Comparison of ENCODE assay signal across 8 cellular contexts in genomic region chr15:59298255-59298856, GRCh38.
DNase-seq lines count a peak whose midpoint lies in the region; ATAC-seq, FAIRE-seq and TF ChIP-seq lines count a peak whose summit lies in the region.

No MANE protein-coding gene starts in this region.

- POLR2A ChIA-PET in RWPE1 (lab: Yijun Ruan, JAX; ENCODE audit: low non-redundant PET) = no interaction called here

- peaks cover 67% of the 10 kb centered on the region for H3K79me2 ChIP-seq in keratinocyte (ENCODE audit: control insufficient read depth, insufficient read depth, low read length)

- no peaks in the 10 kb centered on the region for H4K20me1 ChIP-seq in keratinocyte (ENCODE audit: control insufficient read depth, extremely low read depth, insufficient read depth, low read length)

- intact Hi-C loops in left lung (cut with DNase I) = no loop called here

- peak; percentile 93 for FAIRE-seq in keratinocyte (lab: Jason Lieb, UNC)

- TF ChIP-seq CTCF in RWPE1 (conservative IDR thresholded peaks at IDR 0.05; ENCODE audit: low read depth) (no peak), keratinocyte (optimal IDR thresholded peaks at IDR 0.05 in 1 of 3, IDR thresholded peaks at IDR 0.05 in 1 of 3, conservative IDR thresholded peaks at IDR 0.05 in 1 of 3; ENCODE audit: extremely low read depth in 1 of 3, insufficient read depth in 2 of 3, low read length in 3 of 3) (no peak), left lung (IDR thresholded peaks at IDR 0.05) (no peak)

- no peaks in the 10 kb centered on the region for H3K9me1 ChIP-seq in keratinocyte (ENCODE audit: control insufficient read depth, extremely low read depth, insufficient read depth, low read length)

- ATAC-seq in GM18517 (IDR thresholded peaks at IDR 0.05; ENCODE audit: unreplicated experiment) (peak; percentile 77), HG02642 (IDR thresholded peaks at IDR 0.05; ENCODE audit: poor library complexity, unreplicated experiment) (peak; percentile 66), left lung (no peak)

- dilution Hi-C loops in keratinocyte (cut with MboI; ENCODE audit: extremely low pct_ligation_motif_present, low sequenced_read_pairs) = no loop called here

- H3K4me3 ChIP-seq in keratinocyte (ENCODE audit: control insufficient read depth in 2 of 3, extremely low read depth in 1 of 3, insufficient read depth in 2 of 3, low read depth in 1 of 3, low read length in 3 of 3) (no peak overlapping the region), left lung (no peak overlapping the region)

- H3K27ac ChIP-seq in RWPE1 (peak overlapping the region; percentile 19; the same call in 1 of the 2 replicates), keratinocyte (ENCODE audit: control insufficient read depth, insufficient read depth, low read length) (peak overlapping the region; percentile 73), left lung (no peak overlapping the region)

- DNase-seq in RWPE1 (ENCODE audit: low spot score) (peak; percentile 74), keratinocyte (ENCODE audit: low read depth, low spot score) (no peak), SW480 (ENCODE audit: low spot score) (no peak), NCI-H2196 treated with DMSO at 0.1 percent for 48 hours (lab: John Stamatoyannopoulos, UW; ENCODE audit: unreplicated experiment) (no peak), left lung (no peak), medulla oblongata (ENCODE audit: extremely low spot score) (no peak)

- no peaks in the 10 kb centered on the region for H3K9me3 ChIP-seq in keratinocyte (ENCODE audit: control insufficient read depth, low read depth, low read length)
- H3K9me3 ChIP-seq in left lung = no peaks in the 10 kb centered on the region

- H3K4me1 ChIP-seq in keratinocyte (ENCODE audit: control insufficient read depth, extremely low read depth, insufficient read depth, low read length) (peaks cover 83% of the 10 kb centered on the region), left lung (peaks cover 15 to 40% of the 10 kb centered on the region in 2 donors)

- H3K9ac ChIP-seq in keratinocyte (ENCODE audit: control insufficient read depth, extremely low read depth, insufficient read depth, low read length) = peak overlapping the region; percentile 43

- H2AFZ ChIP-seq in keratinocyte (ENCODE audit: control insufficient read depth, low read length) = no peak overlapping the region

- CTCF ChIA-PET in RWPE1 (lab: Yijun Ruan, JAX) = interaction anchor here (0.7 to 0.8 kb wide), 2 partner anchors 90 to 195 kb away, joined by 3 to 5 read pairs; no protein-coding TSS in a partner anchor

- H3K4me2 ChIP-seq in keratinocyte (ENCODE audit: control insufficient read depth, extremely low read depth, insufficient read depth, low read depth, low read length) = peak overlapping the region; percentile 51

- H3K36me3 ChIP-seq in keratinocyte (ENCODE audit: control insufficient read depth in 2 of 2, extremely low read depth in 1 of 2, insufficient read depth in 2 of 2, low read length in 2 of 2) = no peaks in the 10 kb centered on the region
- no peaks in the 10 kb centered on the region for H3K36me3 ChIP-seq in left lung

- H3K27me3 ChIP-seq in keratinocyte (ENCODE audit: control insufficient read depth, extremely low read depth, insufficient read depth, low read length) = no peaks in the 10 kb centered on the region
- no peaks in the 10 kb centered on the region for H3K27me3 ChIP-seq in left lung

Comparison
In these comparisons a context has a peak if more than half of its experiments do, and no peak if none do; other contexts are left out.
1. H3K27ac ChIP-seq: peak in RWPE1 (single experiment) and keratinocyte (single experiment); none in left lung (0 of 2).